1 cellular context compared by ENCODE assay signal in genomic region chr16:66425651-66426050, GRCh38.
TF ChIP-seq lines count a peak whose summit lies in the region.

No MANE protein-coding gene starts in this region.

TF ChIP-seq in H1, 55 proteins besides CTCF, POLR2A, EP300 and RAD21:
- TF ChIP-seq ASH2L (IDR thresholded peaks at IDR 0.05; ENCODE audit: low read length) = no peak
- TF ChIP-seq MAFK (IDR thresholded peaks at IDR 0.05; ENCODE audit: low read depth, low read length) = no peak
- TF ChIP-seq, protein P1, sequence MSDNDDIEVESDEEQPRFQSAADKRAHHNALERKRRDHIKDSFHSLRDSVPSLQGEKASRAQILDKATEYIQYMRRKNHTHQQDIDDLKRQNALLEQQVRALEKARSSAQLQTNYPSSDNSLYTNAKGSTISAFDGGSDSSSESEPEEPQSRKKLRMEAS (IDR thresholded peaks at IDR 0.05) = no peak
- no peak for TF ChIP-seq GTF2F1 (IDR thresholded peaks at IDR 0.05; ENCODE audit: borderline replicate concordance, low read depth, low read length)
